ENCODE assay signal across 1 cellular context in genomic region chr16:15913046-15913698, GRCh38.
TF ChIP-seq lines count a peak whose summit lies in the region.

No MANE protein-coding gene starts in this region.

TF ChIP-seq in IMR-90, 13 proteins besides CTCF, POLR2A, EP300 and RAD21:
- no peak for TF ChIP-seq FOS (IDR thresholded peaks at IDR 0.05; ENCODE audit: low read depth, low read length)
- no peak for TF ChIP-seq RFX5 (IDR thresholded peaks at IDR 0.05; ENCODE audit: low read depth, low read length)
- no peak for TF ChIP-seq MXI1 (IDR thresholded peaks at IDR 0.05; ENCODE audit: borderline replicate concordance, low read depth, low read length)
- TF ChIP-seq MAFK (IDR thresholded peaks at IDR 0.05; ENCODE audit: low read depth, low read length): no peak
- no peak for TF ChIP-seq RCOR1 (IDR thresholded peaks at IDR 0.05; ENCODE audit: insufficient replicate concordance, low read length)
- TF ChIP-seq MAZ (IDR thresholded peaks at IDR 0.05; ENCODE audit: borderline replicate concordance, low read depth, low read length): no peak
- no peak for TF ChIP-seq USF2 (IDR thresholded peaks at IDR 0.05; ENCODE audit: low read depth, low read length)
